In the genomic region with DNA sequence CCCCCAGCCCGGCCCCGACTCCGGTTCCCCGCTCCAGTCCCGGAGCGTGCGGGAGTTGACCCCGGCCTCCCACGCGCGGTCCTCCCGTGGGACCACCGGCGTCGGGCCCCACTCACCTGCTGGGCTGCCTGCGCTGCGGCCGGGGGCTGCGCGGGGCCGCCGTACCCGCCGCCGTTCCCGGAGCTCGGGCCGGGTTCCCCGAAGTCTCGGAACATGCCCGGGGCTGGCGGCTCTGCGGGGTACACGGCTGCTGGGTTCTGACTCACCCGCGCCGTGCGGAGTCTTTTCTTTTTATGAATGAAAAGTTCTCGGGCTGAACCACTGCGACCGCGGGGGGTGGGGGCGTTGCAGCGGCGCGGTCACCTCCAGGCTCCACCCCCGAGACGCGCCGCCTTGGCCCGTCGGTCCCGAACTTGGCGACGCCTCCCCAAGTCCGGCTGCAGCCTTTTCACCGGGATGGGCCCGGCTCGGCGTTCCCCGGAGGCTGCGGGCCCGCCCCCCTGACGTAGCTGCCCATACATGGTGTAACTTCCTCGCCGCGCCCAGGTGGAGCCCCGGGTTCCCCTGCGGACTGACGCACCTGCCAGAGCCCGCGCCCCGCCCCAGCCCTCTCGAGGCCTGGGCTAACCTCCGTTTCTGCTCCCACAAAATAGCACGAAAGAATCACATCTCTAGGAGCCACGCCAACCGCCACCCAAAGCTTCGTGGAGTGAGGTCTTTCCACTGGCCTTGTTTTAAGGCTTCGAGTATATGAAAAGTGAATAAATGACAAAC, we compare ENCODE assay signal across 8 cellular contexts. TPM values are rescaled to one million over a fixed set of nuclear protein-coding genes. Genes with fewer than 3 reads are reported as not detected.
DNase-seq lines count a peak whose midpoint lies in the region; ATAC-seq lines count a peak whose summit lies in the region.

A gene (minus strand): TSS at position 264 of the 774 bp plus-strand sequence. CDS start 49 bp downstream, at position 215.

- peak within 1 kb of the TSS; percentile 84 for H3K9ac ChIP-seq in endocrine pancreas (ENCODE audit: control insufficient read depth, insufficient read depth, low read length)

- 0 to 1% methylated on average over 63 to 68 of the region's 80 CpGs for WGBS in mesodermal cell (ENCODE audit: insufficient coverage in 2 of 2), 2 experiments

- peak; percentile 80 for ATAC-seq in GM18867 (IDR thresholded peaks at IDR 0.05; ENCODE audit: unreplicated experiment)
- peak; percentile 79 for ATAC-seq in HG03097 (IDR thresholded peaks at IDR 0.05; ENCODE audit: low FRiP score, unreplicated experiment)

- peaks cover 3% of the 10 kb centered on the region for H3K27me3 ChIP-seq in endocrine pancreas (ENCODE audit: control insufficient read depth, insufficient read depth, low read length)

- no peaks in the 10 kb centered on the region for H3K4me1 ChIP-seq in endocrine pancreas (ENCODE audit: control insufficient read depth, insufficient read depth, low read length)
- peaks cover 44% of the 10 kb centered on the region for H3K4me1 ChIP-seq in mesodermal cell (ENCODE audit: control insufficient read depth, insufficient read depth, low read length, poor library complexity, severe bottlenecking)

- H3K4me3 ChIP-seq in endocrine pancreas (ENCODE audit: control insufficient read depth, insufficient read depth, low read length) (no peak within 1 kb of the TSS), mesodermal cell (ENCODE audit: extremely low read depth, insufficient read depth, low read length, poor library complexity, severe bottlenecking) (peak within 1 kb of the TSS; percentile 70)

- no peaks in the 10 kb centered on the region for H3K36me3 ChIP-seq in endocrine pancreas (ENCODE audit: control insufficient read depth, insufficient read depth, low read length)
- peaks cover 29% of the 10 kb centered on the region for H3K36me3 ChIP-seq in mesodermal cell (ENCODE audit: control insufficient read depth, insufficient read depth, low read length)

- no peaks in the 10 kb centered on the region for H3K9me3 ChIP-seq in endocrine pancreas (ENCODE audit: control insufficient read depth, low read length)
- no peaks in the 10 kb centered on the region for H3K9me3 ChIP-seq in mesodermal cell (ENCODE audit: control insufficient read depth, low read length)

- H3K27ac ChIP-seq in mesodermal cell (ENCODE audit: low read depth, low read length, severe bottlenecking), result peak within 1 kb of the TSS; percentile 79

- peak; percentile 94 for DNase-seq in AG08395 (ENCODE audit: low spot score)
- peak; percentile 89 for DNase-seq in NCI-H69 (lab: John Stamatoyannopoulos, UW)
- peak; percentile 82 to 90 (median 90) for DNase-seq in activated CD8-positive, alpha-beta memory T cell treated with anti-CD3 and anti-CD28 coated beads for 48 hours (ENCODE audit: low read depth in 2 of 3, low spot score in 2 of 3)
- peak; percentile 78 for DNase-seq in stimulated activated CD8-positive, alpha-beta memory T cell treated with anti-CD3 and anti-CD28 coated beads, Interleukin-15, amount 100 ng/mL, for 1 hour (ENCODE audit: low read depth)

RNA-seq across cellular contexts. Expression of the gene that starts here (rescaled TPM):
- polyA plus RNA-seq in mesodermal cell (2013, experiment 1 of 2), result 14.7 TPM
- polyA plus RNA-seq in mesodermal cell (2013, experiment 2 of 2), result 13.0 TPM
